Comparison of ENCODE assay signal across 31 cellular contexts in the genomic region with DNA sequence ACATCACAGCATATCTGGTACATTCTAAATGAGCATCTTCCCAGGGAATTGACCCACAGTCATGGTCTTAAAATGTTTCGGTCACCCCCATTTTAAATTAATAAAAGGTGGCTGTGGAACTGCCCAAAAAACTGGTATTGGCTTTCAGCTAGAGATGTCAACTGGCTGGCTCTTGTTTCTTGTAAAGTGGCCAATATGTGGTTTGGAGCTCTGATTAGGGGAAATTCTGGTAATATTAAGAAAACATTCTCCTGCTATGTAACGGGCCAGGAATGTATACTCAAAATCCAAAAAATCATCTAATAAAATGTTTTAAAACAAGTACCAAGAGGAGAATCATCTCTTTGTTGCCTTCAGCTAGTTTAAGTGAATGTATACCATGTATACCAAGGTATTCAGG.
"Had no signal": no experiment of that assay in that cellular context is flagged by ENCODE, and none has a peak within 500 bp of the region (broad histone marks: within the 10 kb centered on the region; RNA-seq: fewer than 3 reads in every experiment).

No MANE protein-coding gene starts in this region.

- H3K9me3 ChIP-seq: ascending aorta, gastroesophageal sphincter, heart right ventricle had no signal

- DNase-seq: activated B cell treated with CpG ODN at 0.5 μM for 24 hours; activated CD4-positive, alpha-beta memory T cell treated with anti-CD3 and anti-CD28 coated beads for 36 hours; activated CD4-positive, alpha-beta T cell treated with anti-CD3 and anti-CD28 coated beads for 36 hours; activated CD4-positive, alpha-beta T cell treated with anti-CD3 and anti-CD28 coated beads, Interleukin-2, amount 10 ng/mL, durations not matched to agents 24 days and 14 days; activated CD8-positive, alpha-beta memory T cell treated with anti-CD3 and anti-CD28 coated beads, Interleukin-2, amount 10 ng/mL, durations not matched to agents 7 days and 5 days; activated CD8-positive, alpha-beta memory T cell treated with anti-CD3 and anti-CD28 coated beads, Interleukin-2, amount 50 U/mL, for 4 hours; activated CD8-positive, alpha-beta T cell treated with anti-CD3 and anti-CD28 coated beads, Interleukin-2, amount 10 ng/mL, durations not matched to agents 7 days and 5 days; activated gamma-delta T cell; activated naive CD4-positive, alpha-beta T cell; activated naive CD4-positive, alpha-beta T cell treated with anti-CD3 and anti-CD28 coated beads, Interleukin-2, amount 10 ng/mL, durations not matched to agents 7 days and 5 days; activated naive CD8-positive, alpha-beta T cell treated with anti-CD3 and anti-CD28 coated beads, Interleukin-2, amount 10 ng/mL, durations not matched to agents 7 days and 5 days; activated T-cell treated with anti-CD3 and anti-CD28 coated beads, Interleukin-2, amount 50 U/mL, for 1 hour; activated T-cell treated with anti-CD3 and anti-CD28 coated beads, Interleukin-2, amount 50 U/mL, for 48 hours; central memory CD4-positive, alpha-beta T cell; cerebellar nuclear complex; dorsolateral prefrontal cortex; effector memory CD4-positive, alpha-beta T cell; endodermal cell; foreskin keratinocyte; heart right ventricle; T-helper 1 cell; T-helper 17 cell; T1000; WERI-Rb-1 had no signal

- H3K4me3 ChIP-seq: ascending aorta, cardiac muscle cell, coronary artery, dorsolateral prefrontal cortex, gastroesophageal sphincter, heart right ventricle had no signal

- H3K36me3 ChIP-seq: ascending aorta, cardiac muscle cell, gastroesophageal sphincter, heart right ventricle, WERI-Rb-1 had no signal

- ATAC-seq: activated CD4-positive, alpha-beta T cell treated with anti-CD3 and anti-CD28 coated beads for 36 hours; activated CD4-positive, CD25-positive, alpha-beta regulatory T cell treated with anti-CD3 and anti-CD28 coated beads, Interleukin-2, amount 50 U/mL, for 24 hours; activated CD8-positive, alpha-beta memory T cell treated with anti-CD3 and anti-CD28 coated beads, Interleukin-2, amount 10 ng/mL, durations not matched to agents 7 days and 5 days; activated CD8-positive, alpha-beta T cell treated with anti-CD3 and anti-CD28 coated beads, Interleukin-2, amount 10 ng/mL, durations not matched to agents 7 days and 5 days; activated naive CD4-positive, alpha-beta T cell treated with anti-CD3 and anti-CD28 coated beads, Interleukin-2, amount 50 U/mL, for 72 hours; esophagus mucosa; foreskin keratinocyte; gastroesophageal sphincter; heart right ventricle; T-helper 17 cell had no signal

- H3K27me3 ChIP-seq: ascending aorta, cardiac muscle cell, foreskin keratinocyte, gastroesophageal sphincter, heart right ventricle had no signal

- H3K4me1 ChIP-seq: ascending aorta, foreskin keratinocyte, gastroesophageal sphincter, heart right ventricle had no signal

- H3K27ac ChIP-seq: ascending aorta, cardiac muscle cell, dorsolateral prefrontal cortex, foreskin keratinocyte, gastroesophageal sphincter, heart right ventricle, WERI-Rb-1 had no signal
